Comparison of ENCODE assay signal across 8 cellular contexts in genomic region chr3:41117398-41117870, GRCh38.
DNase-seq lines count a peak whose midpoint lies in the region; ATAC-seq and TF ChIP-seq lines count a peak whose summit lies in the region.

No MANE protein-coding gene starts in this region.

- H3K27me3 ChIP-seq in CD4-positive, alpha-beta T cell (ENCODE audit: control insufficient read depth, insufficient read depth, low read length), result no peaks in the 10 kb centered on the region
- H3K27me3 ChIP-seq in heart left ventricle (no peaks in the 10 kb centered on the region), skeletal muscle tissue (ENCODE audit: control insufficient read depth in 3 of 3, insufficient read depth in 3 of 3, low read length in 3 of 3) (no peaks in the 10 kb centered on the region)

- H3K36me3 ChIP-seq in heart left ventricle (no peaks in the 10 kb centered on the region), skeletal muscle tissue (ENCODE audit: control insufficient read depth in 3 of 3, insufficient read depth in 3 of 3, low read length in 3 of 3) (no peaks in the 10 kb centered on the region)

- ATAC-seq in CD4-positive, alpha-beta T cell (ENCODE audit: poor library complexity), result peak; percentile 90
- ATAC-seq in GM19467 (IDR thresholded peaks at IDR 0.05; ENCODE audit: unreplicated experiment) (peak; percentile 84), heart left ventricle (peak; percentile 87 to 97 (median 95))

- TF ChIP-seq CTCF in CD4-positive, alpha-beta T cell (IDR thresholded peaks at IDR 0.05), result no peak
- TF ChIP-seq CTCF in heart left ventricle (IDR thresholded peaks at IDR 0.05), result peak in 1 of 12 donors; percentile 2

- no peaks in the 10 kb centered on the region for H3K27me3 Mint-ChIP-seq in CD4-positive, alpha-beta T cell
- no peaks in the 10 kb centered on the region for H3K27me3 Mint-ChIP-seq in activated naive CD4-positive, alpha-beta T cell treated with anti-CD3 and anti-CD28 coated beads, Interleukin-2, amount 50 U/mL, for 24 hours

- CTCF ChIA-PET in CD4-positive, alpha-beta T cell (lab: Charles Lee), result no interaction called here
- CTCF ChIA-PET in HEK293T (lab: Yijun Ruan, JAX), result no interaction called here

- POLR2A ChIA-PET in CD4-positive, alpha-beta T cell (lab: Charles Lee), result interaction anchor here (0.6 to 3.6 kb wide), 4 partner anchors 23 to 82 kb away, joined by 3 to 39 read pairs (median 3); partner anchors contain the start of gene CTNNB1
- POLR2A ChIA-PET in HEK293T (lab: Yijun Ruan, JAX), result interaction anchor here (1.6 kb wide), 1 partner anchor 81 kb away, joined by 4 read pairs; the partner anchor contains the start of gene CTNNB1

- DNase-seq in CD4-positive, alpha-beta T cell, result peak; percentile 64 to 88 (median 82)
- peak; percentile 92 for DNase-seq in HK-2 (ENCODE audit: unreplicated experiment)
- peak; percentile 94 for DNase-seq in SKM-1 (lab: John Stamatoyannopoulos, UW; ENCODE audit: unreplicated experiment)
- peak; percentile 90 to 95 (median 95) for DNase-seq in heart left ventricle
- DNase-seq in HEK293T (ENCODE audit: extremely low spot score), result no peak

- H3K27ac ChIP-seq in CD4-positive, alpha-beta T cell (ENCODE audit: low read depth, low read length), result peak overlapping the region; percentile 26
- H3K27ac ChIP-seq in heart left ventricle (peak overlapping the region in 10 of 12 donors; percentile 2 to 79 (median 46)), skeletal muscle tissue (ENCODE audit: low read depth, low read length) (peak overlapping the region; percentile 45)

- no peak for TF ChIP-seq POLR2A in heart left ventricle (IDR thresholded peaks at IDR 0.05)

- no peaks in the 10 kb centered on the region for H3K9me3 Mint-ChIP-seq in CD4-positive, alpha-beta T cell
- no peaks in the 10 kb centered on the region for H3K9me3 Mint-ChIP-seq in activated naive CD4-positive, alpha-beta T cell treated with anti-CD3 and anti-CD28 coated beads, Interleukin-2, amount 50 U/mL, for 24 hours

- H3K4me1 ChIP-seq in heart left ventricle (peaks cover 5 to 36% (median 22%) of the 10 kb centered on the region in 12 donors), skeletal muscle tissue (ENCODE audit: control insufficient read depth in 3 of 3, insufficient read depth in 3 of 3, low read length in 3 of 3) (peaks cover 3 to 13% (median 6%) of the 10 kb centered on the region in 3 donors)

- 18 to 25% (median 22%) methylated on average over 14 to 15 of the region's 15 CpGs for WGBS in heart left ventricle, 4 donors

- H3K36me3 Mint-ChIP-seq in CD4-positive, alpha-beta T cell (ENCODE audit: low read depth), result no peaks in the 10 kb centered on the region
- no peaks in the 10 kb centered on the region for H3K36me3 Mint-ChIP-seq in activated naive CD4-positive, alpha-beta T cell treated with anti-CD3 and anti-CD28 coated beads, Interleukin-2, amount 50 U/mL, for 24 hours

- intact Hi-C loops in CD4-positive, alpha-beta T cell (cut with DNase I, micrococcal nuclease), result loop anchor here (1.0 to 5.0 kb wide), 2 partner anchors 80 to 82 kb away; partner anchors contain the start of gene CTNNB1 (in 2 of the 2)
- intact Hi-C loops in heart left ventricle (cut with DNase I), result loop anchor here in 4 of 10 donors (5.0 kb wide), 2 partner anchors 80 to 145 kb away; partner anchors contain the start of gene CTNNB1 (in 4 of the 4)

- H3K4me3 ChIP-seq in heart left ventricle (peak overlapping the region in 1 of 12 donors; percentile 5), skeletal muscle tissue (ENCODE audit: low read length in 3 of 3) (no peak overlapping the region)

- H3K9ac ChIP-seq in skeletal muscle tissue (ENCODE audit: low read depth in 1 of 3, low read length in 3 of 3), result no peak overlapping the region

- peak overlapping the region; percentile 71 for H3K4me3 Mint-ChIP-seq in CD4-positive, alpha-beta T cell
- H3K4me3 Mint-ChIP-seq in activated naive CD4-positive, alpha-beta T cell treated with anti-CD3 and anti-CD28 coated beads, Interleukin-2, amount 50 U/mL, for 24 hours, result peak overlapping the region; percentile 66

- peaks cover 42% of the 10 kb centered on the region for H3K4me1 Mint-ChIP-seq in CD4-positive, alpha-beta T cell (ENCODE audit: low read depth)
- peaks cover 33% of the 10 kb centered on the region for H3K4me1 Mint-ChIP-seq in activated naive CD4-positive, alpha-beta T cell treated with anti-CD3 and anti-CD28 coated beads, Interleukin-2, amount 50 U/mL, for 24 hours

- peak overlapping the region; percentile 93 for H3K27ac Mint-ChIP-seq in CD4-positive, alpha-beta T cell
- peak overlapping the region; percentile 71 for H3K27ac Mint-ChIP-seq in activated naive CD4-positive, alpha-beta T cell treated with anti-CD3 and anti-CD28 coated beads, Interleukin-2, amount 50 U/mL, for 24 hours

- no peaks in the 10 kb centered on the region for H3K9me3 ChIP-seq in CD4-positive, alpha-beta T cell (ENCODE audit: control insufficient read depth, low read length)
- no peaks in the 10 kb centered on the region for H3K9me3 ChIP-seq in heart left ventricle
- no peaks in the 10 kb centered on the region for H3K9me3 ChIP-seq in skeletal muscle tissue (ENCODE audit: control insufficient read depth in 3 of 3, low read length in 3 of 3)

TF ChIP-seq in HEK293T, 16 proteins besides CTCF, POLR2A, EP300 and RAD21:
- no peak for TF ChIP-seq SP1 (IDR thresholded peaks at IDR 0.05)
- no peak for TF ChIP-seq ELF4 (IDR thresholded peaks at IDR 0.05)
- no peak for TF ChIP-seq ARNT (IDR thresholded peaks at IDR 0.05)
- no peak for TF ChIP-seq NFRKB (IDR thresholded peaks at IDR 0.05)
- TF ChIP-seq PKNOX1 (IDR thresholded peaks at IDR 0.05), result no peak
- no peak for TF ChIP-seq BHLHE40 (IDR thresholded peaks at IDR 0.05; ENCODE audit: borderline replicate concordance)
- TF ChIP-seq TARDBP (IDR thresholded peaks at IDR 0.05), result no peak
- no peak for TF ChIP-seq ZNF384 (IDR thresholded peaks at IDR 0.05)
- no peak for TF ChIP-seq FOXM1 (IDR thresholded peaks at IDR 0.05; ENCODE audit: borderline replicate concordance)
- TF ChIP-seq HDGF (IDR thresholded peaks at IDR 0.05; ENCODE audit: borderline replicate concordance), result no peak
